In the genomic region with DNA sequence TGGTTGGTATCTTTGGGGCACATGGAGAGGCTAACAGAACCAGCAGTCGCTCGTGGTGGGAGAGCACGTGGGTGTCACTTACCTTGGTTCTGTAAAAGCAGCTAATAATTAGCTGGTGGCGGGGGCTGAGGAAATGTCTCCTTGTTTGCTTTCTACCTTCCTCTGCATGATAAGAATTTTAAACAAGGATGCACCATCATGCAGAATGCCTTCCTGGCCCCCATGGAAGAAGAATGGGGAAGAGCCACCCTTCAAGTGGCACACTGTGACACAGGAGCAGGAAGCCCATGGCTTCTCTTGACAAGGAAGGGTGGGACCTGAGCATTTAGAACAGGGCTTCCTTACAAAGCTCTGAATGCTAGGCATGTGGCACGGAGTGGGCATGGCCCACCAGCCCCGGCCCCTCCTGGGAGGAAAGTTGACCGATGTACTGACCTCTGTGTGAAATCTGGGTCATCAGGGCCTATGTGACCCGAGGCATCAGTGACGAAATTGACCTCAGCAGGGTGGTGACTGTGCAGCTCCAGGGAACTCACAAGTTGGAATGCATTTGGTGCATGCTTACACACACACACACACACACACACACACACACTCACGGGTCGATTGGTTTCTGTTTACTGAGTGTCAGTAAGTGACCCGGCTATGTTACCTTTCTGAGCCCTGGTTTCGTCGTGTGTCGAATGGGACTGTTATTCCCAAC, we compare ENCODE assay signal across 12 cellular contexts.
DNase-seq lines count a peak whose midpoint lies in the region; ATAC-seq and TF ChIP-seq lines count a peak whose summit lies in the region.
"Had no signal": no experiment of that assay in that cellular context is flagged by ENCODE, and none has a peak within 500 bp of the region (broad histone marks: within the 10 kb centered on the region; RNA-seq: fewer than 3 reads in every experiment).

No MANE protein-coding gene starts in this region.

- 55 to 59% methylated on average over 13 to 15 of the region's 15 CpGs for WGBS in upper lobe of left lung, 2 donors

- ATAC-seq in left lung (peak; percentile 68), upper lobe of left lung (ENCODE audit: low FRiP score in 2 of 2) (peak in 1 of 2 donors; percentile 67), HG02981 (IDR thresholded peaks at IDR 0.05; ENCODE audit: unreplicated experiment) (no peak)
- ATAC-seq: activated naive CD8-positive, alpha-beta T cell treated with anti-CD3 and anti-CD28 coated beads, Interleukin-2, amount 50 U/mL, for 24 hours had no signal

- no peak for TF ChIP-seq CTCF in left lung (IDR thresholded peaks at IDR 0.05)
- TF ChIP-seq CTCF in upper lobe of left lung (IDR thresholded peaks at IDR 0.05) = no peak

- H3K27ac ChIP-seq in left lung (peak overlapping the region in 1 of 2 donors; percentile 28), upper lobe of left lung (peak overlapping the region in 3 of 4 donors; percentile 9 to 36 (median 35))
- H3K27ac ChIP-seq: KMS-11 had no signal

- H3K9me3 ChIP-seq in left lung (no peaks in the 10 kb centered on the region), upper lobe of left lung (no peaks in the 10 kb centered on the region)

- H3K4me1 ChIP-seq in left lung (peaks cover 3 to 25% of the 10 kb centered on the region in 2 donors), upper lobe of left lung (peaks cover 7 to 16% (median 12%) of the 10 kb centered on the region in 4 donors)

- TF ChIP-seq POLR2A in upper lobe of left lung (IDR thresholded peaks at IDR 0.05) = no peak

- intact Hi-C loops in left lung (cut with DNase I) = no loop called here

- H3K36me3 ChIP-seq in left lung = no peaks in the 10 kb centered on the region
- H3K36me3 ChIP-seq in upper lobe of left lung = no peaks in the 10 kb centered on the region

- TF ChIP-seq EP300 in upper lobe of left lung (IDR thresholded peaks at IDR 0.05) = peak in 1 of 4 donors; percentile 15

- no peak overlapping the region for H3K4me3 ChIP-seq in left lung
- H3K4me3 ChIP-seq in upper lobe of left lung = no peak overlapping the region
- H3K4me3 ChIP-seq: dorsolateral prefrontal cortex, lung had no signal

- DNase-seq in NCI-H2227 (lab: John Stamatoyannopoulos, UW; ENCODE audit: unreplicated experiment) (peak; percentile 45), NCI-H2227 treated with DMSO at 0.1 percent for 48 hours (lab: John Stamatoyannopoulos, UW) (no peak), M059J (ENCODE audit: low read depth) (peak; percentile 26), left lung (no peak), upper lobe of left lung (peak in 1 of 2 donors; percentile 58), anterior cingulate cortex (lab: John Stamatoyannopoulos, UW) (no peak), GF-D8 (lab: John Stamatoyannopoulos, UW) (no peak)
- DNase-seq: activated naive CD8-positive, alpha-beta T cell treated with anti-CD3 and anti-CD28 coated beads, Interleukin-2, amount 50 U/mL, for 24 hours; dorsolateral prefrontal cortex had no signal

- H3K27me3 ChIP-seq in left lung (no peaks in the 10 kb centered on the region), upper lobe of left lung (no peaks in the 10 kb centered on the region)
- H3K27me3 ChIP-seq: dorsolateral prefrontal cortex had no signal

Comparison
In these comparisons a context has a peak if more than half of its experiments do, and no peak if none do; other contexts are left out.
1. DNase-seq: peak in NCI-H2227 (single experiment) and M059J (single experiment); none in NCI-H2227 treated with DMSO at 0.1 percent for 48 hours (single experiment), left lung (0 of 2), anterior cingulate cortex (0 of 58) and GF-D8 (single experiment).